ENCODE assay signal across 8 cellular contexts in genomic region chr7:111855161-111855841, GRCh38.
DNase-seq lines count a peak whose midpoint lies in the region; ATAC-seq, FAIRE-seq and TF ChIP-seq lines count a peak whose summit lies in the region.

No MANE protein-coding gene starts in this region.

- FAIRE-seq in bronchial epithelial cell (lab: Jason Lieb, UNC) = no peak

- intact Hi-C loops in right lobe of liver (cut with DNase I) = loop anchor here in 1 of 2 donors (10.0 kb wide), 1 partner anchor 110 kb away; no protein-coding TSS in a partner anchor

- TF ChIP-seq CTCF in AG04449 (IDR thresholded peaks at IDR 0.05; ENCODE audit: insufficient read depth, low read length, missing control alignments) (peak; percentile 65), GM12873 (IDR thresholded peaks at IDR 0.05; ENCODE audit: insufficient read depth, low read depth, low read length, missing control alignments) (peak; percentile 73), bronchial epithelial cell (IDR thresholded peaks at IDR 0.05; ENCODE audit: insufficient read depth, low read length, severe bottlenecking) (peak; percentile 76), right lobe of liver (IDR thresholded peaks at IDR 0.05) (peak; percentile 19 to 54 (median 40))

- no peak overlapping the region for H3K4me3 ChIP-seq in AG04449 (ENCODE audit: low read depth, low read length)
- H3K4me3 ChIP-seq in bronchial epithelial cell (ENCODE audit: low read depth, low read length) = no peak overlapping the region
- H3K4me3 ChIP-seq in right lobe of liver = no peak overlapping the region

- DNase-seq in AG04449 (ENCODE audit: low read depth, low spot score) (peak; percentile 9), NCI-H226 (peak; percentile 57), bronchial epithelial cell (ENCODE audit: low read depth) (peak; percentile 40), right lobe of liver (no peak)
- no peak for DNase-seq in stimulated activated CD4-positive, alpha-beta T cell treated with anti-CD3 and anti-CD28 coated beads, Interleukin-4, amount 100 ng/mL, for 1 hour

- H3K9me3 ChIP-seq in right lobe of liver = no peaks in the 10 kb centered on the region

- no peak for TF ChIP-seq POLR2A in right lobe of liver (IDR thresholded peaks at IDR 0.05)

- ATAC-seq in HG02759 (IDR thresholded peaks at IDR 0.05; ENCODE audit: unreplicated experiment) = peak; percentile 89
- peak; percentile 63 to 85 (median 72) for ATAC-seq in right lobe of liver
- no peak for ATAC-seq in GM21737 (IDR thresholded peaks at IDR 0.05; ENCODE audit: unreplicated experiment)

- H3K27ac ChIP-seq in right lobe of liver = no peak overlapping the region

- POLR2A ChIA-PET in AG04449 (lab: Yijun Ruan, JAX) = interaction anchor here (0.6 to 1.6 kb wide), 3 partner anchors 111 to 595 kb away, joined by 3 to 6 read pairs (median 3); partner anchors contain the start of gene IFRD1

- WGBS in right lobe of liver (ENCODE audit: insufficient coverage, low coverage, low lambda C conversion rate, missing lambda C conversion rate) = 58% methylated on average over 4 of the region's 4 CpGs

- no peaks in the 10 kb centered on the region for H3K4me1 ChIP-seq in right lobe of liver

- CTCF ChIA-PET in AG04449 (lab: Yijun Ruan, JAX) = interaction anchor here (0.7 to 11.4 kb wide), 44 partner anchors 11 to 641 kb away, joined by 3 to 549 read pairs (median 6); partner anchors contain the start of genes DOCK4 and ZNF277

- H3K36me3 ChIP-seq in bronchial epithelial cell (ENCODE audit: control insufficient read depth, insufficient read depth, low read length) (no peaks in the 10 kb centered on the region), right lobe of liver (peaks cover 0 to 3% (median 0%) of the 10 kb centered on the region in 4 donors)

- H3K27me3 ChIP-seq in bronchial epithelial cell (ENCODE audit: control insufficient read depth, insufficient read depth, low read length) (no peaks in the 10 kb centered on the region), right lobe of liver (no peaks in the 10 kb centered on the region)

Comparison
In these comparisons a context has a peak if more than half of its experiments do, and no peak if none do; other contexts are left out.
1. DNase-seq: peak in AG04449 (single experiment), NCI-H226 (single experiment) and bronchial epithelial cell (single experiment); none in right lobe of liver (0 of 3) and stimulated activated CD4-positive, alpha-beta T cell treated with anti-CD3 and anti-CD28 coated beads, Interleukin-4, amount 100 ng/mL, for 1 hour (single experiment).
2. Peak in every context shown above with its lines, with median percentiles within 50 percentile points of each other: CTCF ChIP-seq.